In genomic region chr2:240434728-240435456, GRCh38 we compare ENCODE assay signal across 8 cellular contexts. TPM values are rescaled to one million over a fixed set of nuclear protein-coding genes. Genes with fewer than 3 reads are reported as not detected.
A peak's percentile ranks its signal among the peaks of the same experiment; 100 is the strongest.
DNase-seq lines count a peak whose midpoint lies in the region; ATAC-seq and TF ChIP-seq lines count a peak whose summit lies in the region.

No MANE protein-coding gene starts in this region.

- no peaks in the 10 kb centered on the region for H3K4me1 Mint-ChIP-seq in activated naive CD4-positive, alpha-beta T cell treated with anti-CD3 and anti-CD28 coated beads, Interleukin-2, amount 50 U/mL, for 24 hours

- peak overlapping the region; percentile 68 for H3K27ac ChIP-seq in BLaER1
- peak overlapping the region; percentile 58 for H3K27ac ChIP-seq in SJSA1
- H3K27ac ChIP-seq in osteoblast (ENCODE audit: low read depth, low read length) = peak overlapping the region; percentile 85
- H3K27ac ChIP-seq in suprapubic skin = peak overlapping the region; percentile 95

- peaks cover 35% of the 10 kb centered on the region for H3K79me2 ChIP-seq in osteoblast (ENCODE audit: insufficient read depth, low read length)

- H3K36me3 Mint-ChIP-seq in activated naive CD4-positive, alpha-beta T cell treated with anti-CD3 and anti-CD28 coated beads, Interleukin-2, amount 50 U/mL, for 24 hours = no peaks in the 10 kb centered on the region

- H3K36me3 ChIP-seq in BLaER1 (no peaks in the 10 kb centered on the region), SJSA1 (peaks cover 11% of the 10 kb centered on the region), osteoblast (ENCODE audit: insufficient read depth, low read length) (no peaks in the 10 kb centered on the region), suprapubic skin (no peaks in the 10 kb centered on the region)

- H3K4me1 ChIP-seq in BLaER1 (peaks cover 32% of the 10 kb centered on the region), SJSA1 (replicated peaks) (peaks cover 40% of the 10 kb centered on the region), osteoblast (ENCODE audit: insufficient read depth, low read length) (peaks cover 26% of the 10 kb centered on the region), suprapubic skin (peaks cover 70% of the 10 kb centered on the region)

- H3K9me3 Mint-ChIP-seq in activated naive CD4-positive, alpha-beta T cell treated with anti-CD3 and anti-CD28 coated beads, Interleukin-2, amount 50 U/mL, for 24 hours = no peaks in the 10 kb centered on the region

- TF ChIP-seq CTCF in osteoblast (IDR thresholded peaks at IDR 0.05; ENCODE audit: extremely low read depth, low read depth, low read length) = no peak
- no peak for TF ChIP-seq CTCF in suprapubic skin (IDR thresholded peaks at IDR 0.05)

- H4K20me1 ChIP-seq in BLaER1 (peaks cover 26% of the 10 kb centered on the region), osteoblast (ENCODE audit: insufficient read depth, low read length) (peaks cover 30% of the 10 kb centered on the region)

- H3K27me3 ChIP-seq in BLaER1 (peaks cover 27% of the 10 kb centered on the region), SJSA1 (replicated peaks) (no peaks in the 10 kb centered on the region), osteoblast (ENCODE audit: insufficient read depth, low read length) (no peaks in the 10 kb centered on the region), suprapubic skin (peaks cover 15% of the 10 kb centered on the region)

- H2AFZ ChIP-seq in osteoblast (ENCODE audit: low read length) = peak overlapping the region; percentile 68

- no peak for TF ChIP-seq POLR2A in suprapubic skin (IDR thresholded peaks at IDR 0.05)

- in situ Hi-C loops in KBM-7 (cut with MboI; ENCODE audit: low pct_unique_long_range_greater_than_20kb, low sequenced_read_pairs) = loop anchor here (25.0 kb wide), 1 partner anchor 198 kb away; no protein-coding TSS in a partner anchor

- ATAC-seq in GM19438 (IDR thresholded peaks at IDR 0.05; ENCODE audit: low read depth, unreplicated experiment) = peak; percentile 65

- peak overlapping the region; percentile 88 for H3K4me2 ChIP-seq in BLaER1
- H3K4me2 ChIP-seq in osteoblast (ENCODE audit: insufficient read depth, low read length) = peak overlapping the region; percentile 86

- peak overlapping the region; percentile 84 for H3K4me3 Mint-ChIP-seq in activated naive CD4-positive, alpha-beta T cell treated with anti-CD3 and anti-CD28 coated beads, Interleukin-2, amount 50 U/mL, for 24 hours

- peaks cover 15% of the 10 kb centered on the region for H3K27me3 Mint-ChIP-seq in activated naive CD4-positive, alpha-beta T cell treated with anti-CD3 and anti-CD28 coated beads, Interleukin-2, amount 50 U/mL, for 24 hours

- DNase-seq in KBM-7 (peak; percentile 57), SJSA1 (ENCODE audit: low read depth in 1 of 2, low spot score in 2 of 2) (peak; percentile 62 to 95), glomerular visceral epithelial cell (ENCODE audit: extremely low spot score) (peak; percentile 92), osteoblast (ENCODE audit: insufficient read length, low spot score, missing footprints) (peak; percentile 100), suprapubic skin (ENCODE audit: low spot score in 2 of 2) (peak; percentile 92 to 95)

- H3K27ac Mint-ChIP-seq in activated naive CD4-positive, alpha-beta T cell treated with anti-CD3 and anti-CD28 coated beads, Interleukin-2, amount 50 U/mL, for 24 hours = no peak overlapping the region

- peak overlapping the region; percentile 78 for H3K9ac ChIP-seq in BLaER1

- WGBS in suprapubic skin = 6% methylated on average over 6 of the region's 71 CpGs

- H3K4me3 ChIP-seq in BLaER1 = peak overlapping the region; percentile 79
- peak overlapping the region; percentile 98 for H3K4me3 ChIP-seq in SJSA1
- H3K4me3 ChIP-seq in osteoblast (ENCODE audit: insufficient read depth, low read length) = peak overlapping the region; percentile 78
- peak overlapping the region; percentile 93 for H3K4me3 ChIP-seq in suprapubic skin

- H3K9me3 ChIP-seq in BLaER1 (no peaks in the 10 kb centered on the region), SJSA1 (replicated peaks) (0 out of 2 replicates have a peak, but pooled peaks cover 3% of the 10 kb centered on the region), osteoblast (ENCODE audit: low read depth, low read length) (no peaks in the 10 kb centered on the region), suprapubic skin (no peaks in the 10 kb centered on the region)

- TF ChIP-seq EP300 in suprapubic skin (IDR thresholded peaks at IDR 0.05) = no peak

RNA-seq across cellular contexts. Expression of gene GPC1, which starts 0.6 kb away (rescaled TPM):
- total RNA-seq in SJSA1 (2014; rRNA removed; shearing (Covaris generic)) = 63.4 and 108 TPM in 2 replicates
- total RNA-seq in osteoblast = 44.8 and 54.3 TPM in 2 replicates
- total RNA-seq in suprapubic skin = 100 to 1,000 TPM; 130 to 164 (median 145) TPM

Comparison
In these comparisons a context has a peak if more than half of its experiments do, and no peak if none do; other contexts are left out.
1. Peak in every context shown above with its lines: DNase-seq, ATAC-seq, H3K4me3 ChIP-seq and H3K27ac ChIP-seq.